ENCODE assay signal across 1 cellular context in the genomic region with DNA sequence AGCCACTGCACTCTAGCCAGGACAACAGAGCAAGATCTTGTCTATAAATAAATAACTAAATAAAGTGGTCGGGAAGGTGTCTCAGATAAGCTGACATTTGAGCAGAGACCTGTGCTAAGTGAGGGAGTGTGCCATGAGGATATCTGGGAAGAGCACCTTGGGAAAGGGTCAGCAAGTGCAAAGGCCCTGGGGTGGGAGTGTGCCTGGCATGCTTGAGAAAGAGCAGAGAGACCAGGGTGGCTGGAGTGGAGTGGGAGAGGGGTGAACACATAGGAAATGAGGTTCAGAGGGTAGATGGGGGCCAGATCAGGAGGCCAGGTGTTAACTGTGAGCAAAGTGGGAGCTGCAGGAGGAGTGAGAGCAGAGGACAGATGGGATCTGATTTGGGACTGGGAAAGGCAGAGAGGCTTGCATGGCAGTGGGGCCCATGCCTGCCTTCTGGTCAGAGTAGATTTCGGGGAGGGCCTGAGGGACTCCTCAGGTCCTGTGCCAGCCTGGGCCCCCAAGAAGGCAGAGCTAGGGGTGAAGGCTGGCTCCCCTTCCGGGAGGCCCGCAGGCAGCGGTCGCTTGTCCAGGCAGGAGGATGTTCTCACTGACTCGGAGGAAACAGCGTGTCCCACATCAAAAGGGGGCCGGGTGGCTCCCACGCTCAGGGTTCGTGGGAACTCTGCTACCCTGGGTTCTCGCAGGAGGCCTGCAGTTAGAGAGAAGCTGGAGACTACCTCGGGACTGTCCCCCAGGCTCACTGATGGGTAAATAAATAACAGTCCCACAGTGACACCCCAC.
TF ChIP-seq lines count a peak whose summit lies in the region.

No MANE protein-coding gene starts in this region.

TF ChIP-seq in K562, 482 proteins besides CTCF, POLR2A, EP300 and RAD21 (continued from another document):
- TF ChIP-seq CGGBP1 (CRISPR knock-in tag; IDR thresholded peaks at IDR 0.05) (no peak), HNRNPUL1 (IDR thresholded peaks at IDR 0.05; ENCODE audit: low read length) (no peak), MIER1 (IDR thresholded peaks at IDR 0.05; ENCODE audit: low read depth) (no peak), ZNF354B (CRISPR knock-in tag; IDR thresholded peaks at IDR 0.05) (no peak), ZNF644 (tag; IDR thresholded peaks at IDR 0.05; ENCODE audit: low read depth) (no peak), ZBTB11 (CRISPR knock-in tag; IDR thresholded peaks at IDR 0.05) (0 out of 6 replicates have a peak, but pooled peaks of 1 of the 3 experiments have one; percentile 14)
